10 cellular contexts compared by ENCODE assay signal in the genomic region with DNA sequence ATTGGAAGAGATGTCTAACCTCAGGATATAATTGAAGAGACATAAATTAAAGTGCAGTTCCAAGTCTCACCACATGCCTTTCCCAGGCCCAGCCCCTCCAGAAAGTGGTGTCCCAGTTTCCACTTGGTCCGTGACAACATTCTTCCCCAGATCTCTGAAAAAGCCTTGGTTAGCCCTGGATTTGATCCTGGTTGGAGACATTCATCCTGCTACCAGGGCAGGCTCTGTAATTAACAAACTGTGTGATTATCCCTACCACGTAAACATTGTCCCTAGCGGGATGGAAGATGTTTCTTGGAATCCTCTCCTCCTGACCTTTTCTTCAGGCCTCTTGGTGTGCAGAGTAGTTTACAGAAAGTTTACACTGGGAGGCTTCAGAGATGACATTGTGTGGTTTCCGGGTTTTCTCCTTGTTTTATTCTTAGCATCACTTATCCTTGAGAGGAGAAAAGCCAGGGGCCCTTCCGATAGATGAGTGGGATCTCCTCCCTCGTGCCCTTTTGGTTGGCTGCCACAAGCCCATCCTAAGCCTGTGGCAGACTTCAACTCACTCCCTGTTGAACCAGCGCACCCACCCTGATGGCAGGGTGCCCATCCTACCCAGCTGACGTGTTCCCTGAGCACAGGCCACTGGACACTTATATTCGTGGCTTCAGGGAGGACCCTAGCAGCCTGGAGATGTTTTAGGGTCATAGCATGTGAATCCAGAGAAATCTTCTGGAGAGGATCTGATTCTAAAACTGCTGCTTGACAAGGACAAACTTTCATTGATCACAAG.
A peak's percentile ranks its signal among the peaks of the same experiment; 100 is the strongest.
DNase-seq lines count a peak whose midpoint lies in the region; ATAC-seq and TF ChIP-seq lines count a peak whose summit lies in the region.
"Had no signal": no experiment of that assay in that cellular context is flagged by ENCODE, and none has a peak within 500 bp of the region (broad histone marks: within the 10 kb centered on the region; RNA-seq: fewer than 3 reads in every experiment).

No MANE protein-coding gene starts in this region.

- CTCF ChIA-PET in activated naive CD4-positive, alpha-beta T cell treated with anti-CD3 and anti-CD28 coated beads, Interleukin-2, amount 10 ng/mL, durations not matched to agents 7 days and 5 days (lab: Charles Lee), result no interaction called here

- peaks cover 41% of the 10 kb centered on the region for H3K27me3 Mint-ChIP-seq in activated naive CD4-positive, alpha-beta T cell treated with anti-CD3 and anti-CD28 coated beads, Interleukin-2, amount 10 ng/mL, durations not matched to agents 7 days and 5 days

- no peaks in the 10 kb centered on the region for H3K9me3 Mint-ChIP-seq in activated naive CD4-positive, alpha-beta T cell treated with anti-CD3 and anti-CD28 coated beads, Interleukin-2, amount 10 ng/mL, durations not matched to agents 7 days and 5 days
- H3K9me3 Mint-ChIP-seq: T-helper 1 cell treated with Interleukin-12 subunit alpha and Interleukin-12 subunit beta and Interleukin-4 antibody, amounts not matched to agents 30 μg/mL and 1 μg/mL, for 36 hours had no signal

- TF ChIP-seq CTCF in AG09319 (IDR thresholded peaks at IDR 0.05; ENCODE audit: low read depth, low read length) (peak; percentile 34), HFF-Myc (IDR thresholded peaks at IDR 0.05; ENCODE audit: low read depth, low read length, missing control alignments) (peak; percentile 30)

- no peaks in the 10 kb centered on the region for H3K4me1 Mint-ChIP-seq in activated naive CD4-positive, alpha-beta T cell treated with anti-CD3 and anti-CD28 coated beads, Interleukin-2, amount 10 ng/mL, durations not matched to agents 7 days and 5 days

- no peaks in the 10 kb centered on the region for H3K36me3 Mint-ChIP-seq in activated naive CD4-positive, alpha-beta T cell treated with anti-CD3 and anti-CD28 coated beads, Interleukin-2, amount 10 ng/mL, durations not matched to agents 7 days and 5 days

- DNase-seq in AG09319 (ENCODE audit: extremely low read depth, low read depth), result no peak
- DNase-seq in HFF-Myc (ENCODE audit: extremely low read depth, low read depth), result no peak
- peak; percentile 62 for DNase-seq in cerebellar cortex (ENCODE audit: low spot score)
- peak; percentile 62 for DNase-seq in myocyte (ENCODE audit: low read depth)
- no peak for DNase-seq in NCI-H2171 treated with DMSO at 0.1 percent for 48 hours (lab: John Stamatoyannopoulos, UW)
- DNase-seq in activated naive CD4-positive, alpha-beta T cell treated with Interleukin-2 at 50 U/mL for 16 hours, result no peak
- no peak for DNase-seq in activated naive CD4-positive, alpha-beta T cell treated with anti-CD3 and anti-CD28 coated beads, Interleukin-2, amount 10 ng/mL, durations not matched to agents 7 days and 5 days
- DNase-seq: activated gamma-delta T cell treated with Interleukin-2 at 50 U/mL for 16 hours had no signal

- no peak overlapping the region for H3K27ac Mint-ChIP-seq in activated naive CD4-positive, alpha-beta T cell treated with anti-CD3 and anti-CD28 coated beads, Interleukin-2, amount 10 ng/mL, durations not matched to agents 7 days and 5 days
- H3K27ac Mint-ChIP-seq: T-helper 1 cell treated with Interleukin-12 subunit alpha and Interleukin-12 subunit beta and Interleukin-4 antibody, amounts not matched to agents 30 μg/mL and 1 μg/mL, for 36 hours had no signal

- no peak overlapping the region for H3K4me3 ChIP-seq in HFF-Myc (replicated peaks; ENCODE audit: low read depth, low read length)

- ATAC-seq in GM21447 (IDR thresholded peaks at IDR 0.05; ENCODE audit: unreplicated experiment), result no peak

- no peak overlapping the region for H3K4me3 Mint-ChIP-seq in activated naive CD4-positive, alpha-beta T cell treated with anti-CD3 and anti-CD28 coated beads, Interleukin-2, amount 10 ng/mL, durations not matched to agents 7 days and 5 days
- H3K4me3 Mint-ChIP-seq: T-helper 1 cell treated with Interleukin-12 subunit alpha and Interleukin-12 subunit beta and Interleukin-4 antibody, amounts not matched to agents 30 μg/mL and 1 μg/mL, for 36 hours had no signal

Comparison
In these comparisons a context has a peak if more than half of its experiments do, and no peak if none do; other contexts are left out.
1. DNase-seq: peak in cerebellar cortex (single experiment) and myocyte (single experiment); none in AG09319 (single experiment), HFF-Myc (single experiment), NCI-H2171 treated with DMSO at 0.1 percent for 48 hours (single experiment), activated naive CD4-positive, alpha-beta T cell treated with Interleukin-2 at 50 U/mL for 16 hours (single experiment) and activated naive CD4-positive, alpha-beta T cell treated with anti-CD3 and anti-CD28 coated beads, Interleukin-2, amount 10 ng/mL, durations not matched to agents 7 days and 5 days (single experiment).